In genomic region chr10:46223626-46224413, GRCh38 we compare ENCODE assay signal across 15 cellular contexts.
A peak's percentile ranks its signal among the peaks of the same experiment; 100 is the strongest.
DNase-seq lines count a peak whose midpoint lies in the region; ATAC-seq and TF ChIP-seq lines count a peak whose summit lies in the region.
"Had no signal": no experiment of that assay in that cellular context is flagged by ENCODE, and none has a peak within 500 bp of the region (broad histone marks: within the 10 kb centered on the region; RNA-seq: fewer than 3 reads in every experiment).

No MANE protein-coding gene starts in this region.

- DNase-seq in activated CD4-positive, alpha-beta T cell treated with anti-CD3 and anti-CD28 coated beads, Interleukin-2, amount 10 ng/mL, durations not matched to agents 7 days and 5 days, result peak; percentile 4
- no peak for DNase-seq in activated CD4-positive, alpha-beta T cell treated with anti-CD3 and anti-CD28 coated beads, Interleukin-2, amount 50 U/mL, for 1 hour
- DNase-seq in AG20443 (ENCODE audit: low spot score) (peak; percentile 1), T-helper 17 cell (no peak), islet precursor cell (peak; percentile 27), foreskin keratinocyte (no peak), NCI-H1092 (lab: John Stamatoyannopoulos, UW) (no peak)
- DNase-seq: DMS79, HCEC 1CT, NCI-H1092 treated with DMSO at 0.1 percent for 48 hours, NCI-H1694 treated with DMSO at 0.1 percent for 48 hours, NCI-H748 treated with DMSO at 0.1 percent for 48 hours had no signal

- H3K9me3 ChIP-seq in T-helper 17 cell (ENCODE audit: control insufficient read depth, low read length, poor library complexity, severe bottlenecking), result no peaks in the 10 kb centered on the region

- H3K36me3 Mint-ChIP-seq in activated CD4-positive, alpha-beta T cell treated with anti-CD3 and anti-CD28 coated beads, Interleukin-2, amount 10 ng/mL, durations not matched to agents 7 days and 5 days (ENCODE audit: low read depth), result peaks cover 43% of the 10 kb centered on the region
- H3K36me3 Mint-ChIP-seq in T-helper 17 cell (ENCODE audit: low read depth), result no peaks in the 10 kb centered on the region
- H3K36me3 Mint-ChIP-seq: IgD-negative memory B cell had no signal

- POLR2A ChIA-PET in activated CD4-positive, alpha-beta T cell treated with anti-CD3 and anti-CD28 coated beads, Interleukin-2, amount 10 ng/mL, durations not matched to agents 7 days and 5 days (lab: Charles Lee), result no interaction called here

- no peak overlapping the region for H3K27ac ChIP-seq in foreskin keratinocyte

- H3K27me3 Mint-ChIP-seq in activated CD4-positive, alpha-beta T cell treated with anti-CD3 and anti-CD28 coated beads, Interleukin-2, amount 10 ng/mL, durations not matched to agents 7 days and 5 days, result no peaks in the 10 kb centered on the region
- no peaks in the 10 kb centered on the region for H3K27me3 Mint-ChIP-seq in T-helper 17 cell
- H3K27me3 Mint-ChIP-seq: CD4-positive, CD25-positive, alpha-beta regulatory T cell; IgD-negative memory B cell had no signal

- H3K4me3 Mint-ChIP-seq in activated CD4-positive, alpha-beta T cell treated with anti-CD3 and anti-CD28 coated beads, Interleukin-2, amount 10 ng/mL, durations not matched to agents 7 days and 5 days, result no peak overlapping the region
- no peak overlapping the region for H3K4me3 Mint-ChIP-seq in T-helper 17 cell
- H3K4me3 Mint-ChIP-seq: CD4-positive, CD25-positive, alpha-beta regulatory T cell; IgD-negative memory B cell had no signal

- no peak for ATAC-seq in T-helper 17 cell
- ATAC-seq in foreskin keratinocyte, result no peak
- no peak for ATAC-seq in HG03439 (IDR thresholded peaks at IDR 0.05; ENCODE audit: unreplicated experiment)

- no peak for TF ChIP-seq CTCF in foreskin keratinocyte (conservative IDR thresholded peaks at IDR 0.05)

- CTCF ChIA-PET in activated CD4-positive, alpha-beta T cell treated with anti-CD3 and anti-CD28 coated beads, Interleukin-2, amount 10 ng/mL, durations not matched to agents 7 days and 5 days (lab: Charles Lee), result interaction anchor here (1.1 kb wide), 1 partner anchor 11 kb away, joined by 3 read pairs; no protein-coding TSS in a partner anchor

- peaks cover 14% of the 10 kb centered on the region for H3K4me1 Mint-ChIP-seq in activated CD4-positive, alpha-beta T cell treated with anti-CD3 and anti-CD28 coated beads, Interleukin-2, amount 10 ng/mL, durations not matched to agents 7 days and 5 days
- H3K4me1 Mint-ChIP-seq in T-helper 17 cell, result peaks cover 13% of the 10 kb centered on the region
- H3K4me1 Mint-ChIP-seq: IgD-negative memory B cell had no signal

- H3K9me3 Mint-ChIP-seq in activated CD4-positive, alpha-beta T cell treated with anti-CD3 and anti-CD28 coated beads, Interleukin-2, amount 10 ng/mL, durations not matched to agents 7 days and 5 days, result no peaks in the 10 kb centered on the region
- H3K9me3 Mint-ChIP-seq: CD4-positive, CD25-positive, alpha-beta regulatory T cell; IgD-negative memory B cell had no signal

- H3K27ac Mint-ChIP-seq in activated CD4-positive, alpha-beta T cell treated with anti-CD3 and anti-CD28 coated beads, Interleukin-2, amount 10 ng/mL, durations not matched to agents 7 days and 5 days, result no peak overlapping the region
- H3K27ac Mint-ChIP-seq in T-helper 17 cell, result peak overlapping the region; percentile 43

- no peaks in the 10 kb centered on the region for H3K4me1 ChIP-seq in foreskin keratinocyte

- peaks cover 11% of the 10 kb centered on the region for H3K27me3 ChIP-seq in foreskin keratinocyte

Comparison
In these comparisons a context has a peak if more than half of its experiments do, and no peak if none do; other contexts are left out.
1. DNase-seq: peak in activated CD4-positive, alpha-beta T cell treated with anti-CD3 and anti-CD28 coated beads, Interleukin-2, amount 10 ng/mL, durations not matched to agents 7 days and 5 days (single experiment), AG20443 (single experiment) and islet precursor cell (single experiment); none in activated CD4-positive, alpha-beta T cell treated with anti-CD3 and anti-CD28 coated beads, Interleukin-2, amount 50 U/mL, for 1 hour (single experiment), T-helper 17 cell (0 of 3), foreskin keratinocyte (0 of 2) and NCI-H1092 (single experiment).